Comparison of ENCODE assay signal across 29 cellular contexts in the genomic region with DNA sequence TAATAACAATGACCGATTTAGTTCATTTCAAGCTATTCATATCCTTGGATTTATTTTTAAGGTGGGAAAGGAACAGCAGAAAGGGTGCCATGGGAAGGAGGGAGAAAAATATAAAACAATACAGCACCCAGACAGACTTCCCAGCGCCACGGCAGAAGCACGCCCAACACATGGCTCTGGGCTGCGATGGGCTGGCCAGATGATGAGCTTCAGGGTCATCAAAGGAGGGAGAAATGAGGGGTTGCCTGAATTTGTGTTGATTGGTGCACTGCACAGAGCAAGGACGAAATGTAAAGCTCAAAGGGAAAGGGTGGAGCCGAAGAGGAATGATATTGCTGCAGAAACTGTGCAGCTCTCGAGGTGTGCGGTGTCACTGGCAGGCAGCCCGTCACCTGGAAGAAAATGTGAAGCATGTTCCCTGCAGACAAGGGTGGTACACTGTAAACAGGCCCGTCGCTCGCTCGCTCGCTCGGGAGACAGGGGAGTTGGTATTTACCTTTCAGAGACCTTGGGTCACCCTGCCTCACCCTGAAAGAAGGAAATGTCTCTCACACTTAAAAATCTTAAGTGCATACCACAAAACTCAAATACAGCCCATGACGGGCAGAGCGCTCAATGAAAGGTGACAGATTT.
A peak's percentile ranks its signal among the peaks of the same experiment; 100 is the strongest.
DNase-seq lines count a peak whose midpoint lies in the region; ATAC-seq, FAIRE-seq and TF ChIP-seq lines count a peak whose summit lies in the region.
"Had no signal": no experiment of that assay in that cellular context is flagged by ENCODE, and none has a peak within 500 bp of the region (broad histone marks: within the 10 kb centered on the region; RNA-seq: fewer than 3 reads in every experiment).

No MANE protein-coding gene starts in this region.

- H3K36me3 Mint-ChIP-seq in endodermal cell (ENCODE audit: low read depth), result no peaks in the 10 kb centered on the region
- H3K36me3 Mint-ChIP-seq: CD4-positive, alpha-beta memory T cell; natural killer cell had no signal

- H3K4me3 ChIP-seq in DND-41 (ENCODE audit: low read depth in 1 of 2, low read length in 2 of 2) (no peak overlapping the region), Peyer's patch (peak overlapping the region in 1 of 4 donors; percentile 3), endodermal cell (ENCODE audit: low read length) (no peak overlapping the region)
- H3K4me3 ChIP-seq: adrenal gland, GM12878, vagina had no signal

- H3K9me3 Mint-ChIP-seq in endodermal cell, result no peaks in the 10 kb centered on the region
- H3K9me3 Mint-ChIP-seq: activated CD8-positive, alpha-beta T cell treated with anti-CD3 and anti-CD28 coated beads for 36 hours; HFFc6 had no signal

- FAIRE-seq in urothelium cell line (lab: Jason Lieb, UNC), result no peak
- FAIRE-seq: GM12878, GM19239 had no signal

- H3K4me3 Mint-ChIP-seq in endodermal cell, result no peak overlapping the region
- H3K4me3 Mint-ChIP-seq: activated CD8-positive, alpha-beta T cell treated with anti-CD3 and anti-CD28 coated beads for 36 hours; CD4-positive, alpha-beta memory T cell; HFFc6; natural killer cell had no signal

- H3K4me2 ChIP-seq in DND-41 (ENCODE audit: insufficient read depth, low read length), result no peak overlapping the region
- H3K4me2 ChIP-seq: KMS-11 had no signal

- no peak overlapping the region for H3K27ac ChIP-seq in DND-41 (ENCODE audit: low read length)
- no peak overlapping the region for H3K27ac ChIP-seq in Peyer's patch
- H3K27ac ChIP-seq in endodermal cell (ENCODE audit: low read depth, low read length), result no peak overlapping the region
- H3K27ac ChIP-seq: adrenal gland, KMS-11, vagina had no signal

- peaks cover 3% of the 10 kb centered on the region for H3K27me3 ChIP-seq in DND-41 (ENCODE audit: insufficient read depth, low read length, poor library complexity)
- H3K27me3 ChIP-seq in Peyer's patch, result no peaks in the 10 kb centered on the region
- H3K27me3 ChIP-seq in endodermal cell (ENCODE audit: control insufficient read depth, insufficient read depth, low read length, poor library complexity, severe bottlenecking), result no peaks in the 10 kb centered on the region
- H3K27me3 ChIP-seq: adrenal gland, vagina had no signal

- 95 to 96% methylated on average over 12 to 18 of the region's 18 CpGs for WGBS in endodermal cell (ENCODE audit: insufficient coverage in 1 of 2, insufficient read length in 1 of 2), 2 experiments

- no peak overlapping the region for H3K27ac Mint-ChIP-seq in endodermal cell
- H3K27ac Mint-ChIP-seq: activated CD8-positive, alpha-beta T cell treated with anti-CD3 and anti-CD28 coated beads for 36 hours; CD4-positive, alpha-beta memory T cell; HFFc6; natural killer cell had no signal

- TF ChIP-seq POLR2A in Peyer's patch (IDR thresholded peaks at IDR 0.05) (no peak), GM18505 (IDR thresholded peaks at IDR 0.05; ENCODE audit: borderline replicate concordance, extremely low read depth, insufficient read depth, insufficient read length) (no peak)

- H3K36me3 ChIP-seq in DND-41 (ENCODE audit: insufficient read depth, low read length) (no peaks in the 10 kb centered on the region), Peyer's patch (no peaks in the 10 kb centered on the region), endodermal cell (ENCODE audit: control insufficient read depth, insufficient read depth, low read length) (no peaks in the 10 kb centered on the region)
- H3K36me3 ChIP-seq: adrenal gland, vagina had no signal

- ATAC-seq in DND-41 (ENCODE audit: insufficient read depth, low read depth) (no peak), left lobe of liver (peak; percentile 16), GM18505 (IDR thresholded peaks at IDR 0.05; ENCODE audit: unreplicated experiment) (no peak)
- ATAC-seq: activated CD8-positive, alpha-beta T cell treated with anti-CD3 and anti-CD28 coated beads for 36 hours; GM12878; natural killer cell; sciatic nerve had no signal

- H3K4me1 Mint-ChIP-seq in endodermal cell, result no peaks in the 10 kb centered on the region
- H3K4me1 Mint-ChIP-seq: CD4-positive, alpha-beta memory T cell; natural killer cell had no signal

- H4K20me1 ChIP-seq in DND-41 (ENCODE audit: insufficient read depth, low read length), result no peaks in the 10 kb centered on the region

- DNase-seq in DND-41 (no peak), Peyer's patch (peak in 2 of 3 donors; percentile 50 to 69), left lobe of liver (ENCODE audit: low spot score) (no peak), retina (peak; percentile 14), urothelium cell line (ENCODE audit: low spot score) (no peak), endodermal cell (no peak)
- DNase-seq: activated CD4-positive, CD25-positive, alpha-beta regulatory T cell treated with anti-CD3 and anti-CD28 coated beads, Interleukin-2, amount 50 U/mL, for 72 hours; activated CD8-positive, alpha-beta T cell treated with anti-CD3 and anti-CD28 coated beads for 36 hours; activated naive CD4-positive, alpha-beta T cell; activated T-cell treated with anti-CD3 and anti-CD28 coated beads, Interleukin-2, amount 50 U/mL, for 1 hour; adrenal gland; CD4-positive, alpha-beta memory T cell; dermis blood vessel endothelial cell; DMS53; HFFc6; MV-4-11; natural killer cell; NCI-H187 treated with DMSO at 0.1 percent for 48 hours; NCI-H774; OCI-M1; SHP77 treated with DMSO at 0.1 percent for 48 hours; stimulated activated CD8-positive, alpha-beta memory T cell treated with anti-CD3 and anti-CD28 coated beads, Interleukin-4, amount 100 ng/mL, for 48 hours; SW 1271 had no signal

- H3K27me3 Mint-ChIP-seq in endodermal cell (ENCODE audit: insufficient read depth), result no peaks in the 10 kb centered on the region

- no peaks in the 10 kb centered on the region for H3K79me2 ChIP-seq in DND-41 (ENCODE audit: insufficient read depth, low read length)

- no peaks in the 10 kb centered on the region for H3K9me3 ChIP-seq in DND-41 (ENCODE audit: insufficient read depth, low read length, severe bottlenecking)
- H3K9me3 ChIP-seq in Peyer's patch, result no peaks in the 10 kb centered on the region
- H3K9me3 ChIP-seq in endodermal cell (ENCODE audit: control insufficient read depth, low read length), result no peaks in the 10 kb centered on the region
- H3K9me3 ChIP-seq: adrenal gland, vagina had no signal

- H2AFZ ChIP-seq in DND-41 (ENCODE audit: low read depth, low read length), result peak overlapping the region; percentile 45; the same call in 1 of the 2 replicates

- H3K4me1 ChIP-seq in DND-41 (ENCODE audit: insufficient read depth, low read length) (no peaks in the 10 kb centered on the region), Peyer's patch (no peaks in the 10 kb centered on the region), endodermal cell (ENCODE audit: control insufficient read depth, insufficient read depth, low read length) (no peaks in the 10 kb centered on the region)
- H3K4me1 ChIP-seq: vagina had no signal

- TF ChIP-seq CTCF in DND-41 (IDR thresholded peaks at IDR 0.05; ENCODE audit: borderline replicate concordance, extremely low read depth, low read length, poor library complexity, severe bottlenecking) (no peak), Peyer's patch (IDR thresholded peaks at IDR 0.05) (no peak), endodermal cell (conservative IDR thresholded peaks at IDR 0.05) (no peak)

- H3K9ac ChIP-seq in DND-41 (ENCODE audit: low read depth, low read length), result no peak overlapping the region
- H3K9ac ChIP-seq in endodermal cell (ENCODE audit: extremely low read depth, low read length, poor library complexity, severe bottlenecking), result no peak overlapping the region
- H3K9ac ChIP-seq: KMS-11 had no signal

Comparison
In these comparisons a context has a peak if more than half of its experiments do, and no peak if none do; other contexts are left out.
1. DNase-seq: peak in Peyer's patch (2 of 3) and retina (single experiment); none in DND-41 (single experiment), left lobe of liver (single experiment), urothelium cell line (single experiment) and endodermal cell (single experiment).